13 cellular contexts compared by ENCODE assay signal in genomic region chr3:60553144-60553543, GRCh38.
"Had no signal": no experiment of that assay in that cellular context is flagged by ENCODE, and none has a peak within 500 bp of the region (broad histone marks: within the 10 kb centered on the region; RNA-seq: fewer than 3 reads in every experiment).

No MANE protein-coding gene starts in this region.

- ATAC-seq: body of pancreas; left ventricle myocardium superior; natural killer cell; stimulated activated memory B cell treated with anti-CD40 and anti-IgM and Interleukin-4, amounts not matched to agents 10 μg/mL and 1 μg/mL and 100 μg/mL, for 72 hours had no signal

- DNase-seq: activated CD4-positive, alpha-beta memory T cell treated with anti-CD3 and anti-CD28 coated beads for 36 hours; activated CD4-positive, alpha-beta T cell treated with anti-CD3 and anti-CD28 coated beads for 1 hour; activated gamma-delta T cell; activated T-cell treated with anti-CD3 and anti-CD28 coated beads, Interleukin-2, amount 50 U/mL, for 24 hours; body of pancreas; colonic mucosa; left ventricle myocardium superior; mesenchymal stem cell; natural killer cell; stimulated activated CD4-positive, alpha-beta T cell treated with anti-CD3 and anti-CD28 coated beads, Interleukin-12 subunit alpha, Interleukin-12 subunit beta, amount 100 ng/mL, for 4 hours; stimulated activated CD4-positive, alpha-beta T cell treated with anti-CD3 and anti-CD28 coated beads, Interleukin-2, amount 100 ng/mL, for 24 hours; T-helper 9 cell had no signal
